In the genomic region with DNA sequence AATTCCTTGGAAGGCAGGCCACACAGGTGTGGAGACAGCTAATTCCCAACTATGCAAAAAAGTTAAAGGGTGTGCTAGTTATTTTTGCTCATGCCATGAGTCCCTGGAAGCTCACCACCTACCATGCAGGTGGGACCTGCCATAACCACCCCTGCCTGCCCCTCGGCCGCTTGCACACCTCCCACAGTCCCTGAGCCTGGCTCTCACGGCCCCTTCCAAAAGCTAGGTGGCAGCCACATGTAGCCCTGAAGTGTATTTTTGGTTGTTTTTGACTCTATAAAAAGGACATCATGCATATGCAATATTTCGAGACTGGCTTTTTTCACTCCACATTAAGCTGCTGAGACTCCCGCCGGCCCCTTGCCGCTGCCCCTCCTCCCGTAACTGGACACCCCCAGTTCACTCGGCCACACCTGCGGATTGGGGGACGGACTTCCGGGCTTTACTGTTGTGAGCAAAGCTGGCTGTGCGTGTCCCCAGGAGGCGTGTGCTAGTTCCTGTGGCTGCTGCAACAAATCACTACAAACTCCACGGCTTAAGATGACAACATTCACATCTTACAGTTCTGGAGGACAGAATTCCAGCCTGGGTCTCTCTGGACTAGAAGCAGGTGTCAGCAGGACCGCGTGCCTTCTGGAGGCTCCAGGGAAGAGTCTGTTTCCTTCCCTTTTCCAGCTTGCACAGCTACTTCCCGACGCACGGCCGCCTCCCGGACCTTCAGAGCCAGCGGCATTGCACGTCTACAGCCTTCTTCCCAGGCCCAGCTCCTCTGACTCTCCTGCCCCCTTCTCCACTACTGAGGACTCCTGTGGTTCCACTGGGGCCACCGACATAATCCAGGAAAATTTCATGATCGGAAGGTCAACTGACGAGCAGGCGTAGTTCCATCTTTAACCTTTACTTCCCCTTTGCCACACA, we compare ENCODE assay signal across 1 cellular context.
A peak's percentile ranks its signal among the peaks of the same experiment; 100 is the strongest.
TF ChIP-seq lines count a peak whose summit lies in the region.

No MANE protein-coding gene starts in this region.

TF ChIP-seq in K562, 482 proteins besides CTCF, POLR2A, EP300 and RAD21 (continued from another document and continues in another):
- TF ChIP-seq, protein P1, sequence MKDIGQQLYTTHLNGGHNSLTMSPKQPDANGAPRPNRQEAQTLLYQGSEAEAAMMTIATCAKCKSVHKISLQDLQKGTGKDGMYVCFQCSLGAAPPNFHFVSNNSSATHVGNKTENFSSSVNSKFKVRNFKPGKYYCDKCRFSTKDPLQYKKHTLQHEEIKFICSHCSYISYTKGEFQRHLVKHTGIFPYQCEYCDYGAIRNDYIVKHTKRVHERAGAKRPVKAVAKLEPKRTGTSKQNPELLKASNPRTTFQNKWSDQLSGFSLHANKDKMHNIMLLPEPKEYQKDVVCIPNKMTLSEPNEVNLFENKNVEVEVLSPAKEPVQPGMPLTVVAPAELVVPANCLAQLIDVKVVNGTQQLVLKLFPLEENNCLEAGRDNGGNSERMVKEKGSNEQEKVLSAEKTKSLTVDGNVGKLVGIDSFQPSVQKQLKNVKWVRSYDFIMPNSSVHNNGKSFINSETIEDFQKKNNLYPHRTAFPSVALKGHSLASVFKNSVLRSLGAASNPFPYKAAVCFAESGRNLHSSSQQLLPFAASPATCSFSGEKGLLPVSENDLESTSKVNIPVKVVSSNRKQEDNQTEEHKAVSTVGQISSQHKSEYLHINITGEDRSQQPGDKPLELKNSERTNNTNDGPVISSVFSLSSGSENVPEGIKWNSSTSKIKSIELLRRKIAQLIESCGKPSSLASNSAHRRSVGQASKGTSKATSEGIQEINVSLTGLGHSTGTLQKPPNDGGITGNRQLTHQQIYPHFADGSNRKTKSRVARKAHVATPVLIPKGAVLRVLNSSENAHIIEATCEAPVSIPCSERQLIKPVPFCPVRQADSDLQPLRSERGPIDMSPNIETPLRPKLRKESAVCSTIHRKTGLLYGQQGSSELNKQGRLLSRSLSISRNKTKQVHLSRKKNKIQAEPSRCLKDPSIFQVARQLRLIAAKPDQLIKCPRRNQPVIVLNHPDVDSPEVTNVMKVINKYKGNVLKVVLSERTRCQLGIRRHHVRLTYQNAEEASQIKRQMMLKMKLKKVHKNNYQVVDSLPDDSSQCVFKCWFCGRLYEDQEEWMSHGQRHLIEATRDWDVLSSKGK (CRISPR knock-in tag; IDR thresholded peaks at IDR 0.05) = no peak
- TF ChIP-seq NFE2 (IDR thresholded peaks at IDR 0.05; ENCODE audit: low read depth) (no peak), ZNF217 (CRISPR knock-in tag; IDR thresholded peaks at IDR 0.05) (no peak), SP1 (CRISPR knock-in tag; IDR thresholded peaks at IDR 0.05) (no peak), MCM5 (IDR thresholded peaks at IDR 0.05; ENCODE audit: low read depth) (no peak), IFI16 (CRISPR knock-in tag; IDR thresholded peaks at IDR 0.05) (no peak), RFX7 (CRISPR knock-in tag; IDR thresholded peaks at IDR 0.05) (no peak), PHF20 (IDR thresholded peaks at IDR 0.05; ENCODE audit: partially characterized antibody) (no peak), ETV1 (tag; conservative IDR thresholded peaks at IDR 0.05; ENCODE audit: low read depth) (peak; percentile 71), KLF1 (tag; IDR thresholded peaks at IDR 0.05) (no peak), TEAD1 (CRISPR knock-in tag; IDR thresholded peaks at IDR 0.05) (no peak), GABPB1 (CRISPR knock-in tag; IDR thresholded peaks at IDR 0.05) (no peak), MED1 (CRISPR knock-in tag; IDR thresholded peaks at IDR 0.05; ENCODE audit: borderline replicate concordance) (no peak), PURB (CRISPR knock-in tag; IDR thresholded peaks at IDR 0.05; ENCODE audit: low read depth) (no peak), ELF2 (CRISPR knock-in tag; IDR thresholded peaks at IDR 0.05) (no peak), CCNT2 (IDR thresholded peaks at IDR 0.05; ENCODE audit: borderline replicate concordance, extremely low read depth, insufficient read length, low read depth, low read length) (no peak), POLR2AphosphoS2 (IDR thresholded peaks at IDR 0.05; ENCODE audit: low read length) (no peak), FOXA3 (CRISPR knock-in tag; conservative IDR thresholded peaks at IDR 0.05 in 1 of 2, IDR thresholded peaks at IDR 0.05 in 1 of 2) (no peak), RCOR1 (IDR thresholded peaks at IDR 0.05; ENCODE audit: borderline replicate concordance in 1 of 2, low read depth in 2 of 2, low read length in 2 of 2) (peak in 1 of 2 experiments; percentile 59; a peak in 1 of 4 replicates), ZBTB7A (IDR thresholded peaks at IDR 0.05; ENCODE audit: borderline replicate concordance, control insufficient read depth, low read depth, low read length) (peak; percentile 39; the same call in 1 of the 2 replicates), SMAD2 (IDR thresholded peaks at IDR 0.05; ENCODE audit: low read depth, low read length) (no peak)
- TF ChIP-seq, protein P2, sequence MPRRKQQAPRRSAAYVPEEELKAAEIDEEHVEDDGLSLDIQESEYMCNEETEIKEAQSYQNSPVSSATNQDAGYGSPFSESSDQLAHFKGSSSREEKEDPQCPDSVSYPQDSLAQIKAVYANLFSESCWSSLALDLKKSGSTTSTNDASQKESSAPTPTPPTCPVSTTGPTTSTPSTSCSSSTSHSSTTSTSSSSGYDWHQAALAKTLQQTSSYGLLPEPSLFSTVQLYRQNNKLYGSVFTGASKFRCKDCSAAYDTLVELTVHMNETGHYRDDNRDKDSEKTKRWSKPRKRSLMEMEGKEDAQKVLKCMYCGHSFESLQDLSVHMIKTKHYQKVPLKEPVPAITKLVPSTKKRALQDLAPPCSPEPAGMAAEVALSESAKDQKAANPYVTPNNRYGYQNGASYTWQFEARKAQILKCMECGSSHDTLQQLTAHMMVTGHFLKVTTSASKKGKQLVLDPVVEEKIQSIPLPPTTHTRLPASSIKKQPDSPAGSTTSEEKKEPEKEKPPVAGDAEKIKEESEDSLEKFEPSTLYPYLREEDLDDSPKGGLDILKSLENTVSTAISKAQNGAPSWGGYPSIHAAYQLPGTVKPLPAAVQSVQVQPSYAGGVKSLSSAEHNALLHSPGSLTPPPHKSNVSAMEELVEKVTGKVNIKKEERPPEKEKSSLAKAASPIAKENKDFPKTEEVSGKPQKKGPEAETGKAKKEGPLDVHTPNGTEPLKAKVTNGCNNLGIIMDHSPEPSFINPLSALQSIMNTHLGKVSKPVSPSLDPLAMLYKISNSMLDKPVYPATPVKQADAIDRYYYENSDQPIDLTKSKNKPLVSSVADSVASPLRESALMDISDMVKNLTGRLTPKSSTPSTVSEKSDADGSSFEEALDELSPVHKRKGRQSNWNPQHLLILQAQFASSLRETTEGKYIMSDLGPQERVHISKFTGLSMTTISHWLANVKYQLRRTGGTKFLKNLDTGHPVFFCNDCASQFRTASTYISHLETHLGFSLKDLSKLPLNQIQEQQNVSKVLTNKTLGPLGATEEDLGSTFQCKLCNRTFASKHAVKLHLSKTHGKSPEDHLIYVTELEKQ (CRISPR knock-in tag; IDR thresholded peaks at IDR 0.05) = no peak
- TF ChIP-seq, protein P3, sequence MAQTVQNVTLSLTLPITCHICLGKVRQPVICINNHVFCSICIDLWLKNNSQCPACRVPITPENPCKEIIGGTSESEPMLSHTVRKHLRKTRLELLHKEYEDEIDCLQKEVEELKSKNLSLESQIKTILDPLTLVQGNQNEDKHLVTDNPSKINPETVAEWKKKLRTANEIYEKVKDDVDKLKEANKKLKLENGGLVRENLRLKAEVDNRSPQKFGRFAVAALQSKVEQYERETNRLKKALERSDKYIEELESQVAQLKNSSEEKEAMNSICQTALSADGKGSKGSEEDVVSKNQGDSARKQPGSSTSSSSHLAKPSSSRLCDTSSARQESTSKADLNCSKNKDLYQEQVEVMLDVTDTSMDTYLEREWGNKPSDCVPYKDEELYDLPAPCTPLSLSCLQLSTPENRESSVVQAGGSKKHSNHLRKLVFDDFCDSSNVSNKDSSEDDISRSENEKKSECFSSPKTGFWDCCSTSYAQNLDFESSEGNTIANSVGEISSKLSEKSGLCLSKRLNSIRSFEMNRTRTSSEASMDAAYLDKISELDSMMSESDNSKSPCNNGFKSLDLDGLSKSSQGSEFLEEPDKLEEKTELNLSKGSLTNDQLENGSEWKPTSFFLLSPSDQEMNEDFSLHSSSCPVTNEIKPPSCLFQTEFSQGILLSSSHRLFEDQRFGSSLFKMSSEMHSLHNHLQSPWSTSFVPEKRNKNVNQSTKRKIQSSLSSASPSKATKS (CRISPR knock-in tag; IDR thresholded peaks at IDR 0.05) = no peak
- TF ChIP-seq, protein P4, sequence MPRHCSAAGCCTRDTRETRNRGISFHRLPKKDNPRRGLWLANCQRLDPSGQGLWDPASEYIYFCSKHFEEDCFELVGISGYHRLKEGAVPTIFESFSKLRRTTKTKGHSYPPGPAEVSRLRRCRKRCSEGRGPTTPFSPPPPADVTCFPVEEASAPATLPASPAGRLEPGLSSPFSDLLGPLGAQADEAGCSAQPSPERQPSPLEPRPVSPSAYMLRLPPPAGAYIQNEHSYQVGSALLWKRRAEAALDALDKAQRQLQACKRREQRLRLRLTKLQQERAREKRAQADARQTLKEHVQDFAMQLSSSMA (CRISPR knock-in tag; IDR thresholded peaks at IDR 0.05) = no peak
- TF ChIP-seq, protein P5, sequence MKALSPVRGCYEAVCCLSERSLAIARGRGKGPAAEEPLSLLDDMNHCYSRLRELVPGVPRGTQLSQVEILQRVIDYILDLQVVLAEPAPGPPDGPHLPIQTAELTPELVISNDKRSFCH (CRISPR knock-in tag; IDR thresholded peaks at IDR 0.05) = no peak
- TF ChIP-seq, protein P5 (tag; IDR thresholded peaks at IDR 0.05) = peak; percentile 61; the same call in 1 of the 2 replicates
- TF ChIP-seq, protein P6, sequence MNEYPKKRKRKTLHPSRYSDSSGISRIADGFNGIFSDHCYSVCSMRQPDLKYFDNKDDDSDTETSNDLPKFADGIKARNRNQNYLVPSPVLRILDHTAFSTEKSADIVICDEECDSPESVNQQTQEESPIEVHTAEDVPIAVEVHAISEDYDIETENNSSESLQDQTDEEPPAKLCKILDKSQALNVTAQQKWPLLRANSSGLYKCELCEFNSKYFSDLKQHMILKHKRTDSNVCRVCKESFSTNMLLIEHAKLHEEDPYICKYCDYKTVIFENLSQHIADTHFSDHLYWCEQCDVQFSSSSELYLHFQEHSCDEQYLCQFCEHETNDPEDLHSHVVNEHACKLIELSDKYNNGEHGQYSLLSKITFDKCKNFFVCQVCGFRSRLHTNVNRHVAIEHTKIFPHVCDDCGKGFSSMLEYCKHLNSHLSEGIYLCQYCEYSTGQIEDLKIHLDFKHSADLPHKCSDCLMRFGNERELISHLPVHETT (CRISPR knock-in tag; conservative IDR thresholded peaks at IDR 0.05 in 1 of 2, IDR thresholded peaks at IDR 0.05 in 1 of 2) = no peak; a peak in 1 of 4 replicates
- TF ChIP-seq, protein P7, sequence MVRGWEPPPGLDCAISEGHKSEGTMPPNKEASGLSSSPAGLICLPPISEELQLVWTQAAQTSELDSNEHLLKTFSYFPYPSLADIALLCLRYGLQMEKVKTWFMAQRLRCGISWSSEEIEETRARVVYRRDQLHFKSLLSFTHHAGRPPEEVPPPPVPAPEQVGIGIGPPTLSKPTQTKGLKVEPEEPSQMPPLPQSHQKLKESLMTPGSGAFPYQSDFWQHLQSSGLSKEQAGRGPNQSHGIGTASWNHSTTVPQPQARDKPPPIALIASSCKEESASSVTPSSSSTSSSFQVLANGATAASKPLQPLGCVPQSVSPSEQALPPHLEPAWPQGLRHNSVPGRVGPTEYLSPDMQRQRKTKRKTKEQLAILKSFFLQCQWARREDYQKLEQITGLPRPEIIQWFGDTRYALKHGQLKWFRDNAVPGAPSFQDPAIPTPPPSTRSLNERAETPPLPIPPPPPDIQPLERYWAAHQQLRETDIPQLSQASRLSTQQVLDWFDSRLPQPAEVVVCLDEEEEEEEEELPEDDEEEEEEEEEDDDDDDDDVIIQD (CRISPR knock-in tag; IDR thresholded peaks at IDR 0.05) = no peak
- TF ChIP-seq, protein P8, sequence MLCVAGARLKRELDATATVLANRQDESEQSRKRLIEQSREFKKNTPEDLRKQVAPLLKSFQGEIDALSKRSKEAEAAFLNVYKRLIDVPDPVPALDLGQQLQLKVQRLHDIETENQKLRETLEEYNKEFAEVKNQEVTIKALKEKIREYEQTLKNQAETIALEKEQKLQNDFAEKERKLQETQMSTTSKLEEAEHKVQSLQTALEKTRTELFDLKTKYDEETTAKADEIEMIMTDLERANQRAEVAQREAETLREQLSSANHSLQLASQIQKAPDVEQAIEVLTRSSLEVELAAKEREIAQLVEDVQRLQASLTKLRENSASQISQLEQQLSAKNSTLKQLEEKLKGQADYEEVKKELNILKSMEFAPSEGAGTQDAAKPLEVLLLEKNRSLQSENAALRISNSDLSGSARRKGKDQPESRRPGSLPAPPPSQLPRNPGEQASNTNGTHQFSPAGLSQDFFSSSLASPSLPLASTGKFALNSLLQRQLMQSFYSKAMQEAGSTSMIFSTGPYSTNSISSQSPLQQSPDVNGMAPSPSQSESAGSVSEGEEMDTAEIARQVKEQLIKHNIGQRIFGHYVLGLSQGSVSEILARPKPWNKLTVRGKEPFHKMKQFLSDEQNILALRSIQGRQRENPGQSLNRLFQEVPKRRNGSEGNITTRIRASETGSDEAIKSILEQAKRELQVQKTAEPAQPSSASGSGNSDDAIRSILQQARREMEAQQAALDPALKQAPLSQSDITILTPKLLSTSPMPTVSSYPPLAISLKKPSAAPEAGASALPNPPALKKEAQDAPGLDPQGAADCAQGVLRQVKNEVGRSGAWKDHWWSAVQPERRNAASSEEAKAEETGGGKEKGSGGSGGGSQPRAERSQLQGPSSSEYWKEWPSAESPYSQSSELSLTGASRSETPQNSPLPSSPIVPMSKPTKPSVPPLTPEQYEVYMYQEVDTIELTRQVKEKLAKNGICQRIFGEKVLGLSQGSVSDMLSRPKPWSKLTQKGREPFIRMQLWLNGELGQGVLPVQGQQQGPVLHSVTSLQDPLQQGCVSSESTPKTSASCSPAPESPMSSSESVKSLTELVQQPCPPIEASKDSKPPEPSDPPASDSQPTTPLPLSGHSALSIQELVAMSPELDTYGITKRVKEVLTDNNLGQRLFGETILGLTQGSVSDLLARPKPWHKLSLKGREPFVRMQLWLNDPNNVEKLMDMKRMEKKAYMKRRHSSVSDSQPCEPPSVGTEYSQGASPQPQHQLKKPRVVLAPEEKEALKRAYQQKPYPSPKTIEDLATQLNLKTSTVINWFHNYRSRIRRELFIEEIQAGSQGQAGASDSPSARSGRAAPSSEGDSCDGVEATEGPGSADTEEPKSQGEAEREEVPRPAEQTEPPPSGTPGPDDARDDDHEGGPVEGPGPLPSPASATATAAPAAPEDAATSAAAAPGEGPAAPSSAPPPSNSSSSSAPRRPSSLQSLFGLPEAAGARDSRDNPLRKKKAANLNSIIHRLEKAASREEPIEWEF (CRISPR knock-in tag; IDR thresholded peaks at IDR 0.05) = no peak
